Comparison of ENCODE assay signal across 8 cellular contexts in the genomic region with DNA sequence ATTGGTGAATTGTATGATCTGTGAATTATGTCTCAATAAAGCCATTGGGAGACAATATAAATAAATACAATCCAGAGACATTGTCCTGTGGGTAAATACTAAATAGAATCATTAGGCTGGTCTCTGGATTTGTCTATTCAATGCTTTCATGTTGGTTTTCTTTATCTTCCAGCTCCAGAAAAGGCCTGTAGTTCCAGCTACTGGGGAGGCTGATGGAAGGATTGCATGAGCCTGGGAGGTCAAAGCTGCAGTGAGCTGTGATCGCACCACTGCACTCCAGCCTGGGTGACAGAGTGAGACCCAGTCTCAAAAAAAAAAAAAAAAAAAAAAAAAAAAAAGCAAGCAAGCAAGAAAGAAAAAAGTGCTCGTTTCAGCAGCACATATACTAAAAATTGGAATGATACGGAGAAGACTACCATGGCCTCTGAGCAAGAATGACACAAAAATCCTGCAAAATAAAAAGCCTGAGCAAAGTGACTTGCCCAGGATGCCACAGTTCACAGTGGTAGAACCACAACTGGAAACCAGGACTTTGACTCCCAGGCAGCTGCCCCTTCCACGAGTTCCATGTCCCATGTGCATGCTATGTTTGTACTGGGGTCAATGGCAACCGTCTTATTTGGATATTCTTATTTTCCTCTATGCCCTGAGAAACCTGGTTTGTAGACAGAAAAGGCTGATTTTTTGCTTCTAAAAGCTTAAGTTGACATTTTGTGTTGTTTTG. TPM values are rescaled to one million over a fixed set of nuclear protein-coding genes. Genes with fewer than 3 reads are reported as not detected.
DNase-seq lines count a peak whose midpoint lies in the region; ATAC-seq and TF ChIP-seq lines count a peak whose summit lies in the region.
"Had no signal": no experiment of that assay in that cellular context is flagged by ENCODE, and none has a peak within 500 bp of the region (broad histone marks: within the 10 kb centered on the region; RNA-seq: fewer than 3 reads in every experiment).

No MANE protein-coding gene starts in this region.

- H3K4me3 Mint-ChIP-seq in brain (peak overlapping the region in 2 of 5 experiments; percentile 51 to 60), type B pancreatic cell (peak overlapping the region; percentile 51)

- H3K27ac Mint-ChIP-seq in brain (peak overlapping the region in 3 of 5 experiments; percentile 50 to 88 (median 82)), type B pancreatic cell (peak overlapping the region; percentile 19)

- H3K36me3 Mint-ChIP-seq in brain (no peaks in the 10 kb centered on the region), type B pancreatic cell (no peaks in the 10 kb centered on the region)

- H3K9me3 Mint-ChIP-seq in brain = peaks cover 0 to 18% (median 5%) of the 10 kb centered on the region in 5 experiments
- H3K9me3 Mint-ChIP-seq in type B pancreatic cell = no peaks in the 10 kb centered on the region

- DNase-seq in type B pancreatic cell (ENCODE audit: extremely low spot score, unreplicated experiment) (no peak), islet precursor cell (no peak), A172 (ENCODE audit: low spot score) (no peak)
- DNase-seq: GOT3 had no signal

- H3K4me1 Mint-ChIP-seq in brain = peaks cover 34% of the 10 kb centered on the region
- peaks cover 45% of the 10 kb centered on the region for H3K4me1 Mint-ChIP-seq in type B pancreatic cell (ENCODE audit: unreplicated experiment)

- TF ChIP-seq CTCF in brain (conservative IDR thresholded peaks at IDR 0.05) = no peak
- TF ChIP-seq CTCF in type B pancreatic cell (conservative IDR thresholded peaks at IDR 0.05) = no peak

- H3K27me3 Mint-ChIP-seq in brain = peaks cover 66% of the 10 kb centered on the region
- H3K27me3 Mint-ChIP-seq in type B pancreatic cell = peaks cover 4% of the 10 kb centered on the region

- ATAC-seq in GM21381 (IDR thresholded peaks at IDR 0.05; ENCODE audit: unreplicated experiment) = peak; percentile 7
- ATAC-seq in HG03095 (IDR thresholded peaks at IDR 0.05; ENCODE audit: unreplicated experiment) = peak; percentile 4
- no peak for ATAC-seq in GM19023 (IDR thresholded peaks at IDR 0.05; ENCODE audit: unreplicated experiment)

RNA-seq across cellular contexts. Expression of a gene that starts 33.6 kb away (rescaled TPM):
- polyA plus RNA-seq in brain (ENCODE audit: insufficient read depth, low read depth, low replicate concordance) = 28.9 TPM
- total RNA-seq in type B pancreatic cell (ENCODE audit: low replicate concordance) = 1.8 and 3.8 TPM in 2 replicates
- total RNA-seq in A172 (2014; rRNA removed; shearing (Covaris generic)) = 6.6 and 9.6 TPM in 2 replicates
